ENCODE assay signal across 28 cellular contexts in genomic region chr7:11589251-11589650, GRCh38.
"Had no signal": no experiment of that assay in that cellular context is flagged by ENCODE, and none has a peak within 500 bp of the region (broad histone marks: within the 10 kb centered on the region; RNA-seq: fewer than 3 reads in every experiment).

No MANE protein-coding gene starts in this region.

- H3K4me1 ChIP-seq: psoas muscle, thyroid gland, tibial nerve, upper lobe of left lung, uterus had no signal

- H3K36me3 Mint-ChIP-seq: naive thymus-derived CD8-positive, alpha-beta T cell; natural killer cell treated with Interleukin-12 subunit alpha and Interleukin-12 subunit beta and Interleukin-15 and Interleukin-18, amount 100 ng/mL, for 72 hours; stimulated activated effector memory CD8-positive, alpha-beta T cell treated with anti-CD3 and anti-CD28 coated beads, Interleukin-12 subunit alpha, Interleukin-12 subunit beta, amount 100 ng/mL, for 72 hours; stimulated activated naive B cell treated with anti-CD40 and anti-IgM and Interleukin-4, amounts not matched to agents 10 μg/mL and 1 μg/mL and 100 μg/mL, for 72 hours had no signal

- H3K9me3 Mint-ChIP-seq: nephron progenitor cell; neural crest cell; stimulated activated naive B cell treated with anti-CD40 and anti-IgM and Interleukin-4, amounts not matched to agents 10 μg/mL and 1 μg/mL and 100 μg/mL, for 72 hours had no signal

- H2AFZ ChIP-seq: parathyroid adenoma had no signal

- H3K27ac ChIP-seq: ovary, parathyroid adenoma, psoas muscle, right lobe of liver, sigmoid colon, stomach, thoracic aorta, thyroid gland, tibial nerve, upper lobe of left lung, uterus had no signal

- H3K27me3 Mint-ChIP-seq: naive thymus-derived CD8-positive, alpha-beta T cell; natural killer cell treated with Interleukin-12 subunit alpha and Interleukin-12 subunit beta and Interleukin-15 and Interleukin-18, amount 100 ng/mL, for 72 hours; progenitor cell of endocrine pancreas; stimulated activated naive B cell treated with anti-CD40 and anti-IgM and Interleukin-4, amounts not matched to agents 10 μg/mL and 1 μg/mL and 100 μg/mL, for 72 hours; stimulated activated naive CD8-positive, alpha-beta T cell treated with anti-CD3 and anti-CD28 coated beads, Interleukin-15, Interleukin-2, amounts not matched to agents 100 ng/mL and 50 ng/mL, for 24 hours had no signal

- H3K4me1 Mint-ChIP-seq: naive thymus-derived CD8-positive, alpha-beta T cell; nephron progenitor cell; neural crest cell; stimulated activated effector memory CD8-positive, alpha-beta T cell treated with anti-CD3 and anti-CD28 coated beads, Interleukin-12 subunit alpha, Interleukin-12 subunit beta, amount 100 ng/mL, for 72 hours; stimulated activated naive B cell treated with anti-CD40 and anti-IgM and Interleukin-4, amounts not matched to agents 10 μg/mL and 1 μg/mL and 100 μg/mL, for 72 hours had no signal

- H3K27me3 ChIP-seq: ovary, right lobe of liver, sigmoid colon, stomach, thyroid gland, tibial nerve, upper lobe of left lung, uterus had no signal

- ATAC-seq: naive thymus-derived CD8-positive, alpha-beta T cell; natural killer cell treated with Interleukin-12 subunit alpha and Interleukin-12 subunit beta and Interleukin-15 and Interleukin-18, amount 100 ng/mL, for 72 hours; psoas muscle; right cardiac atrium; right lobe of liver; stimulated activated effector memory CD8-positive, alpha-beta T cell treated with anti-CD3 and anti-CD28 coated beads, Interleukin-12 subunit alpha, Interleukin-12 subunit beta, amount 100 ng/mL, for 72 hours; stimulated activated naive B cell treated with anti-CD40 and anti-IgM and Interleukin-4, amounts not matched to agents 10 μg/mL and 1 μg/mL and 100 μg/mL, for 72 hours had no signal

- H3K4me3 ChIP-seq: ovary, psoas muscle, right lobe of liver, sigmoid colon, stomach, thoracic aorta, thyroid gland, tibial nerve, upper lobe of left lung, uterus had no signal

- H3K79me2 ChIP-seq: parathyroid adenoma had no signal

- H3K9me3 ChIP-seq: ovary, psoas muscle, right lobe of liver, sigmoid colon, stomach, thoracic aorta, thyroid gland, tibial nerve, upper lobe of left lung, uterus had no signal

- H3K27ac Mint-ChIP-seq: naive thymus-derived CD8-positive, alpha-beta T cell; natural killer cell treated with Interleukin-12 subunit alpha and Interleukin-12 subunit beta and Interleukin-15 and Interleukin-18, amount 100 ng/mL, for 72 hours; nephron progenitor cell; progenitor cell of endocrine pancreas; stimulated activated effector memory CD8-positive, alpha-beta T cell treated with anti-CD3 and anti-CD28 coated beads, Interleukin-12 subunit alpha, Interleukin-12 subunit beta, amount 100 ng/mL, for 72 hours; stimulated activated naive B cell treated with anti-CD40 and anti-IgM and Interleukin-4, amounts not matched to agents 10 μg/mL and 1 μg/mL and 100 μg/mL, for 72 hours; stimulated activated naive CD8-positive, alpha-beta T cell treated with anti-CD3 and anti-CD28 coated beads, Interleukin-15, Interleukin-2, amounts not matched to agents 100 ng/mL and 50 ng/mL, for 24 hours had no signal

- H3K36me3 ChIP-seq: ovary, right lobe of liver, sigmoid colon, stomach, thoracic aorta, thyroid gland, tibial nerve, upper lobe of left lung, uterus had no signal

- DNase-seq: naive thymus-derived CD8-positive, alpha-beta T cell; nephron progenitor cell; occipital lobe; ovary; posterior cingulate gyrus; psoas muscle; right cardiac atrium; right lobe of liver; sigmoid colon; small intestine; stimulated activated CD4-positive, alpha-beta T cell treated with anti-CD3 and anti-CD28 coated beads, Interleukin-15, amount 100 ng/mL, for 24 hours; stimulated activated CD4-positive, alpha-beta T cell treated with anti-CD3 and anti-CD28 coated beads, Interleukin-2, amount 100 ng/mL, for 24 hours; stimulated activated CD4-positive, alpha-beta T cell treated with anti-CD3 and anti-CD28 coated beads, Interleukin-2, amount 100 ng/mL, for 48 hours; stimulated activated CD4-positive, alpha-beta T cell treated with anti-CD3 and anti-CD28 coated beads, Interleukin-4, amount 100 ng/mL, for 24 hours; stimulated activated naive B cell treated with anti-CD40 and anti-IgM and Interleukin-4, amounts not matched to agents 10 μg/mL and 1 μg/mL and 100 μg/mL, for 72 hours; stimulated activated naive CD4-positive, alpha-beta T cell treated with Interleukin-2 at 50 U/mL for 16 hours; stomach; thyroid gland; upper lobe of left lung; uterus had no signal

- H3K4me3 Mint-ChIP-seq: naive thymus-derived CD8-positive, alpha-beta T cell; natural killer cell treated with Interleukin-12 subunit alpha and Interleukin-12 subunit beta and Interleukin-15 and Interleukin-18, amount 100 ng/mL, for 72 hours; nephron progenitor cell; neural crest cell; stimulated activated effector memory CD8-positive, alpha-beta T cell treated with anti-CD3 and anti-CD28 coated beads, Interleukin-12 subunit alpha, Interleukin-12 subunit beta, amount 100 ng/mL, for 72 hours; stimulated activated naive B cell treated with anti-CD40 and anti-IgM and Interleukin-4, amounts not matched to agents 10 μg/mL and 1 μg/mL and 100 μg/mL, for 72 hours; stimulated activated naive CD8-positive, alpha-beta T cell treated with anti-CD3 and anti-CD28 coated beads, Interleukin-15, Interleukin-2, amounts not matched to agents 100 ng/mL and 50 ng/mL, for 24 hours had no signal
